Comparison of ENCODE assay signal across 1 cellular context in the genomic region with DNA sequence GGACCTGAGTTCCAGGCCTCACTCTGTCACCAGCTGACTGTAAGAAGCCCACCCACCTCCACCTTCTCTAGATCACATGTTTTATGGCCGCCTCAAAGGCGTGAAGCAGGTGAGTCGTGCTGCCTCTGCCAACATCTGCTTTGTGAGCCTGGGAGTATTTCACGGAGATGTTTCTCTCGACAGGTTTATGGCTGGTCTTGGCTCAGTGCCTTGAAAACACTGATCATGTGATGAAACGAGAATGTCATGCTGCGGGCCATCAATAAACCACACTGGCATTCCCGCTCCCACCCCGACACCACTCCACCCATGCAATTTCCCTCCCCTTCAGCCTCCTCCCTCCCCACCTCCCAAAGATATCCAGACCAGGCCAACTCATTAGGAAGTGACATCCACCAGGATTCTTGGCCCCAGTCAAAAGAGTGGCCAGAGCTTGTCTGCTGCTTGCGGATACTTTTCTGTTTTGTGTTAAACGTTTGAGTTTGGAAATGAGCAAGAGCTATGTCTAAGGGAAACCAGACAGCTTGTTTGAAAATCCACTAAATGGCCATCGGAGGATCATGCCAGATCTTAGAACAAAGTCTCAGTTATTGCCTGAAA.
TF ChIP-seq lines count a peak whose summit lies in the region.

No MANE protein-coding gene starts in this region.

TF ChIP-seq in HEK293, 187 proteins besides CTCF, POLR2A, EP300 and RAD21 (continued from another document):
- TF ChIP-seq PATZ1 (tag by site-specific recombination; IDR thresholded peaks at IDR 0.05) (0 out of 2 replicates have a peak, but pooled peaks have one; percentile 35), MZF1 (tag by site-specific recombination; IDR thresholded peaks at IDR 0.05; ENCODE audit: borderline replicate concordance) (peak; percentile 40; the same call in 1 of the 2 replicates), ZSCAN23 (tag by site-specific recombination; IDR thresholded peaks at IDR 0.05) (no peak), SETDB1 (IDR thresholded peaks at IDR 0.05; ENCODE audit: insufficient read length, low read length) (peak; percentile 30), ZNF366 (tag by site-specific recombination; conservative IDR thresholded peaks at IDR 0.05) (peak; percentile 45; the same call in 1 of the 2 replicates), ZFHX2 (tag by site-specific recombination; conservative IDR thresholded peaks at IDR 0.05) (peak; percentile 90), ZNF24 (tag by site-specific recombination; IDR thresholded peaks at IDR 0.05) (peak; percentile 89), ZNF704 (tag by site-specific recombination; IDR thresholded peaks at IDR 0.05) (no peak), ZNF223 (tag by site-specific recombination; IDR thresholded peaks at IDR 0.05) (no peak), ZIC2 (tag by site-specific recombination; IDR thresholded peaks at IDR 0.05) (peak; percentile 43; the same call in 1 of the 2 replicates), ZBTB17 (tag by site-specific recombination; IDR thresholded peaks at IDR 0.05) (0 out of 2 replicates have a peak, but pooled peaks have one; percentile 17), KLF7 (tag by site-specific recombination; IDR thresholded peaks at IDR 0.05; ENCODE audit: borderline replicate concordance) (0 out of 2 replicates have a peak, but pooled peaks have one; percentile 46), ZNF660 (tag by site-specific recombination; IDR thresholded peaks at IDR 0.05) (peak; percentile 24; the same call in 1 of the 2 replicates), WT1 (tag by site-specific recombination; IDR thresholded peaks at IDR 0.05) (peak; percentile 89), KLF1 (tag by site-specific recombination; IDR thresholded peaks at IDR 0.05) (peak; percentile 84), HOXD13 (CRISPR knock-in tag; IDR thresholded peaks at IDR 0.05; ENCODE audit: borderline replicate concordance) (peak; percentile 39; the same call in 1 of the 2 replicates), EGR2 (tag by site-specific recombination; IDR thresholded peaks at IDR 0.05; ENCODE audit: low read depth) (peak; percentile 88), ZNF707 (tag by site-specific recombination; IDR thresholded peaks at IDR 0.05) (no peak), ZNF169 (tag by site-specific recombination; IDR thresholded peaks at IDR 0.05) (no peak), ZNF398 (tag by site-specific recombination; IDR thresholded peaks at IDR 0.05) (peak; percentile 98)
- TF ChIP-seq, protein P1, sequence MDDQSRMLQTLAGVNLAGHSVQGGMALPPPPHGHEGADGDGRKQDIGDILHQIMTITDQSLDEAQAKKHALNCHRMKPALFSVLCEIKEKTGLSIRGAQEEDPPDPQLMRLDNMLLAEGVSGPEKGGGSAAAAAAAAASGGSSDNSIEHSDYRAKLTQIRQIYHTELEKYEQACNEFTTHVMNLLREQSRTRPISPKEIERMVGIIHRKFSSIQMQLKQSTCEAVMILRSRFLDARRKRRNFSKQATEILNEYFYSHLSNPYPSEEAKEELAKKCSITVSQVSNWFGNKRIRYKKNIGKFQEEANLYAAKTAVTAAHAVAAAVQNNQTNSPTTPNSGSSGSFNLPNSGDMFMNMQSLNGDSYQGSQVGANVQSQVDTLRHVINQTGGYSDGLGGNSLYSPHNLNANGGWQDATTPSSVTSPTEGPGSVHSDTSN (CRISPR knock-in tag; IDR thresholded peaks at IDR 0.05): 0 out of 2 replicates have a peak, but pooled peaks have one; percentile 41
- TF ChIP-seq, protein P2, sequence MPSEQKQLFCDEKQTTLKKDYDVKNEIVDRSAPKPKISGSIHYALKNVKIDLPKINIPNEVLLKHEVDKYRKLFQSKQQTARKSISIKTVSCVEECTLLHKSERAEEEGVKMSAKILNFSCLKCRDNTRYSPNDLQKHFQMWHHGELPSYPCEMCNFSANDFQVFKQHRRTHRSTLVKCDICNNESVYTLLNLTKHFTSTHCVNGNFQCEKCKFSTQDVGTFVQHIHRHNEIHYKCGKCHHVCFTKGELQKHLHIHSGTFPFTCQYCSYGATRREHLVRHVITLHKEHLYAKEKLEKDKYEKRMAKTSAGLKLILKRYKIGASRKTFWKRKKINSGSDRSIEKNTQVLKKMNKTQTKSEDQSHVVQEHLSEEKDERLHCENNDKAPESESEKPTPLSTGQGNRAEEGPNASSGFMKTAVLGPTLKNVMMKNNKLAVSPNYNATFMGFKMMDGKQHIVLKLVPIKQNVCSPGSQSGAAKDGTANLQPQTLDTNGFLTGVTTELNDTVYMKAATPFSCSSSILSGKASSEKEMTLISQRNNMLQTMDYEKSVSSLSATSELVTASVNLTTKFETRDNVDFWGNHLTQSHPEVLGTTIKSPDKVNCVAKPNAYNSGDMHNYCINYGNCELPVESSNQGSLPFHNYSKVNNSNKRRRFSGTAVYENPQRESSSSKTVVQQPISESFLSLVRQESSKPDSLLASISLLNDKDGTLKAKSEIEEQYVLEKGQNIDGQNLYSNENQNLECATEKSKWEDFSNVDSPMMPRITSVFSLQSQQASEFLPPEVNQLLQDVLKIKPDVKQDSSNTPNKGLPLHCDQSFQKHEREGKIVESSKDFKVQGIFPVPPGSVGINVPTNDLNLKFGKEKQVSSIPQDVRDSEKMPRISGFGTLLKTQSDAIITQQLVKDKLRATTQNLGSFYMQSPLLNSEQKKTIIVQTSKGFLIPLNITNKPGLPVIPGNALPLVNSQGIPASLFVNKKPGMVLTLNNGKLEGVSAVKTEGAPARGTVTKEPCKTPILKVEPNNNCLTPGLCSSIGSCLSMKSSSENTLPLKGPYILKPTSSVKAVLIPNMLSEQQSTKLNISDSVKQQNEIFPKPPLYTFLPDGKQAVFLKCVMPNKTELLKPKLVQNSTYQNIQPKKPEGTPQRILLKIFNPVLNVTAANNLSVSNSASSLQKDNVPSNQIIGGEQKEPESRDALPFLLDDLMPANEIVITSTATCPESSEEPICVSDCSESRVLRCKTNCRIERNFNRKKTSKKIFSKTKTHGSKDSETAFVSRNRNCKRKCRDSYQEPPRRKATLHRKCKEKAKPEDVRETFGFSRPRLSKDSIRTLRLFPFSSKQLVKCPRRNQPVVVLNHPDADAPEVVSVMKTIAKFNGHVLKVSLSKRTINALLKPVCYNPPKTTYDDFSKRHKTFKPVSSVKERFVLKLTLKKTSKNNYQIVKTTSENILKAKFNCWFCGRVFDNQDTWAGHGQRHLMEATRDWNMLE (tag by site-specific recombination; conservative IDR thresholded peaks at IDR 0.05; ENCODE audit: low read depth): 0 out of 2 replicates have a peak, but pooled peaks have one; percentile 17
- TF ChIP-seq, protein P3, sequence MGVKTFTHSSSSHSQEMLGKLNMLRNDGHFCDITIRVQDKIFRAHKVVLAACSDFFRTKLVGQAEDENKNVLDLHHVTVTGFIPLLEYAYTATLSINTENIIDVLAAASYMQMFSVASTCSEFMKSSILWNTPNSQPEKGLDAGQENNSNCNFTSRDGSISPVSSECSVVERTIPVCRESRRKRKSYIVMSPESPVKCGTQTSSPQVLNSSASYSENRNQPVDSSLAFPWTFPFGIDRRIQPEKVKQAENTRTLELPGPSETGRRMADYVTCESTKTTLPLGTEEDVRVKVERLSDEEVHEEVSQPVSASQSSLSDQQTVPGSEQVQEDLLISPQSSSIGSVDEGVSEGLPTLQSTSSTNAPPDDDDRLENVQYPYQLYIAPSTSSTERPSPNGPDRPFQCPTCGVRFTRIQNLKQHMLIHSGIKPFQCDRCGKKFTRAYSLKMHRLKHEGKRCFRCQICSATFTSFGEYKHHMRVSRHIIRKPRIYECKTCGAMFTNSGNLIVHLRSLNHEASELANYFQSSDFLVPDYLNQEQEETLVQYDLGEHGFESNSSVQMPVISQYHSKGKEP (tag by site-specific recombination; IDR thresholded peaks at IDR 0.05): 0 out of 2 replicates have a peak, but pooled peaks have one; percentile 44
- TF ChIP-seq, protein P4, sequence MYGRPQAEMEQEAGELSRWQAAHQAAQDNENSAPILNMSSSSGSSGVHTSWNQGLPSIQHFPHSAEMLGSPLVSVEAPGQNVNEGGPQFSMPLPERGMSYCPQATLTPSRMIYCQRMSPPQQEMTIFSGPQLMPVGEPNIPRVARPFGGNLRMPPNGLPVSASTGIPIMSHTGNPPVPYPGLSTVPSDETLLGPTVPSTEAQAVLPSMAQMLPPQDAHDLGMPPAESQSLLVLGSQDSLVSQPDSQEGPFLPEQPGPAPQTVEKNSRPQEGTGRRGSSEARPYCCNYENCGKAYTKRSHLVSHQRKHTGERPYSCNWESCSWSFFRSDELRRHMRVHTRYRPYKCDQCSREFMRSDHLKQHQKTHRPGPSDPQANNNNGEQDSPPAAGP (tag by site-specific recombination; IDR thresholded peaks at IDR 0.05): peak; percentile 85
- TF ChIP-seq, protein P5, sequence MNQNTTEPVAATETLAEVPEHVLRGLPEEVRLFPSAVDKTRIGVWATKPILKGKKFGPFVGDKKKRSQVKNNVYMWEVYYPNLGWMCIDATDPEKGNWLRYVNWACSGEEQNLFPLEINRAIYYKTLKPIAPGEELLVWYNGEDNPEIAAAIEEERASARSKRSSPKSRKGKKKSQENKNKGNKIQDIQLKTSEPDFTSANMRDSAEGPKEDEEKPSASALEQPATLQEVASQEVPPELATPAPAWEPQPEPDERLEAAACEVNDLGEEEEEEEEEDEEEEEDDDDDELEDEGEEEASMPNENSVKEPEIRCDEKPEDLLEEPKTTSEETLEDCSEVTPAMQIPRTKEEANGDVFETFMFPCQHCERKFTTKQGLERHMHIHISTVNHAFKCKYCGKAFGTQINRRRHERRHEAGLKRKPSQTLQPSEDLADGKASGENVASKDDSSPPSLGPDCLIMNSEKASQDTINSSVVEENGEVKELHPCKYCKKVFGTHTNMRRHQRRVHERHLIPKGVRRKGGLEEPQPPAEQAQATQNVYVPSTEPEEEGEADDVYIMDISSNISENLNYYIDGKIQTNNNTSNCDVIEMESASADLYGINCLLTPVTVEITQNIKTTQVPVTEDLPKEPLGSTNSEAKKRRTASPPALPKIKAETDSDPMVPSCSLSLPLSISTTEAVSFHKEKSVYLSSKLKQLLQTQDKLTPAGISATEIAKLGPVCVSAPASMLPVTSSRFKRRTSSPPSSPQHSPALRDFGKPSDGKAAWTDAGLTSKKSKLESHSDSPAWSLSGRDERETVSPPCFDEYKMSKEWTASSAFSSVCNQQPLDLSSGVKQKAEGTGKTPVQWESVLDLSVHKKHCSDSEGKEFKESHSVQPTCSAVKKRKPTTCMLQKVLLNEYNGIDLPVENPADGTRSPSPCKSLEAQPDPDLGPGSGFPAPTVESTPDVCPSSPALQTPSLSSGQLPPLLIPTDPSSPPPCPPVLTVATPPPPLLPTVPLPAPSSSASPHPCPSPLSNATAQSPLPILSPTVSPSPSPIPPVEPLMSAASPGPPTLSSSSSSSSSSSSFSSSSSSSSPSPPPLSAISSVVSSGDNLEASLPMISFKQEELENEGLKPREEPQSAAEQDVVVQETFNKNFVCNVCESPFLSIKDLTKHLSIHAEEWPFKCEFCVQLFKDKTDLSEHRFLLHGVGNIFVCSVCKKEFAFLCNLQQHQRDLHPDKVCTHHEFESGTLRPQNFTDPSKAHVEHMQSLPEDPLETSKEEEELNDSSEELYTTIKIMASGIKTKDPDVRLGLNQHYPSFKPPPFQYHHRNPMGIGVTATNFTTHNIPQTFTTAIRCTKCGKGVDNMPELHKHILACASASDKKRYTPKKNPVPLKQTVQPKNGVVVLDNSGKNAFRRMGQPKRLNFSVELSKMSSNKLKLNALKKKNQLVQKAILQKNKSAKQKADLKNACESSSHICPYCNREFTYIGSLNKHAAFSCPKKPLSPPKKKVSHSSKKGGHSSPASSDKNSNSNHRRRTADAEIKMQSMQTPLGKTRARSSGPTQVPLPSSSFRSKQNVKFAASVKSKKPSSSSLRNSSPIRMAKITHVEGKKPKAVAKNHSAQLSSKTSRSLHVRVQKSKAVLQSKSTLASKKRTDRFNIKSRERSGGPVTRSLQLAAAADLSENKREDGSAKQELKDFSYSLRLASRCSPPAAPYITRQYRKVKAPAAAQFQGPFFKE (tag by site-specific recombination; IDR thresholded peaks at IDR 0.05; ENCODE audit: borderline replicate concordance): no peak
- TF ChIP-seq, protein P6, sequence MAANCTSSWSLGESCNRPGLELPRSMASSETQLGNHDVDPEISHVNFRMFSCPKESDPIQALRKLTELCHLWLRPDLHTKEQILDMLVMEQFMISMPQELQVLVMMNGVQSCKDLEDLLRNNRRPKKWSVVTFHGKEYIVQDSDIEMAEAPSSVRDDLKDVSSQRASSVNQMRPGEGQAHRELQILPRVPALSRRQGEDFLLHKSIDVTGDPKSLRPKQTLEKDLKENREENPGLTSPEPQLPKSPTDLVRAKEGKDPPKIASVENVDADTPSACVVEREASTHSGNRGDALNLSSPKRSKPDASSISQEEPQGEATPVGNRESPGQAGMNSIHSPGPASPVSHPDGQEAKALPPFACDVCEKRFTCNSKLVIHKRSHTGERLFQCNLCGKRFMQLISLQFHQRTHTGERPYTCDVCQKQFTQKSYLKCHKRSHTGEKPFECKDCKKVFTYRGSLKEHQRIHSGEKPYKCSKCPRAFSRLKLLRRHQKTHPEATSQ (tag by site-specific recombination; IDR thresholded peaks at IDR 0.05): no peak
